ENCODE assay signal across 1 cellular context in genomic region chr11:117188620-117189081, GRCh38.
TF ChIP-seq lines count a peak whose summit lies in the region.

No MANE protein-coding gene starts in this region.

TF ChIP-seq in HepG2, 621 proteins besides CTCF, POLR2A, EP300 and RAD21 (continued from another document):
- TF ChIP-seq PRPF4 (IDR thresholded peaks at IDR 0.05; ENCODE audit: low read depth, low read length, poor library complexity, severe bottlenecking) (no peak), PTBP1 (IDR thresholded peaks at IDR 0.05; ENCODE audit: low read depth, low read length, poor library complexity, severe bottlenecking) (no peak), TRIM24 (CRISPR knock-in tag; IDR thresholded peaks at IDR 0.05) (no peak), MIER3 (CRISPR knock-in tag; IDR thresholded peaks at IDR 0.05; ENCODE audit: borderline replicate concordance) (no peak), NCOA2 (CRISPR knock-in tag; IDR thresholded peaks at IDR 0.05) (no peak), ZHX1 (CRISPR knock-in tag; IDR thresholded peaks at IDR 0.05; ENCODE audit: low read depth) (no peak)
